In the genomic region with DNA sequence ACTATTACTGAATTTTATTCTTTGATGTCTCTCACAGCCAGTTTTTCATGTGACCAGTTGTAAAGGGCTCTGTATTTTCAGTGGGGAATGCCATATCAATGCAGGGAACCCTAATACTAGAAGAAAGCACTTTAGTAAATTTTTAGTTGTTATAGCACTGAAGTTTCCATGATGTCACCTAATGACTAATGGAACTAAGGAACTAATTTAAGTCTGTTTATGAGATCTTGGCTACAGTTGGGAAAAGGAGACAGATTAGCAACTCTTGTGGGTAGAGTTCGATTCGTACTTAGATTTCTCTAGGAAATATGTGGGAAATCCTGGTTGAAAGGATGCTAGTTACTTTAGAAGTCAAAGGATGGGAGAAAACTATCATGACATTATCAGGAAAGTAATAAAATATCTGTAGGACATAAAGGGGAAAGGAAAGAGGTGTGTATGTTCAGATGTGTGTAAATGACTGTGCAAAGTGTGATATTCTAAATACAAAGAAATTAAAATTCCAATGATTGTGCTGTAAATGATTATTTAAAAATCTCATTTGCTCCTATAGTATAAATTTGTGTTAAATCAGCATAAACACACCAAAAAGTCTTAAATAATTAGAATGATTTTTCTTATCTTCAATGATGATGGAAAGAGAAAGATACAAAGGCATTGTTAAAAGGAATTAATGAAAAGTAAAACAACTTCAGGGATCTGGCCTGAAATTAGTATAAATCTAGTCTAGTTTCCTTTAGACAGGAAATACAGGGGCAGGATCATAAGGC, we compare ENCODE assay signal across 22 cellular contexts.
DNase-seq lines count a peak whose midpoint lies in the region; ATAC-seq and TF ChIP-seq lines count a peak whose summit lies in the region.
"Had no signal": no experiment of that assay in that cellular context is flagged by ENCODE, and none has a peak within 500 bp of the region (broad histone marks: within the 10 kb centered on the region; RNA-seq: fewer than 3 reads in every experiment).

No MANE protein-coding gene starts in this region.

- H3K4me3 ChIP-seq in fibroblast of lung (replicated peaks in 1 of 4; ENCODE audit: control extremely low read depth in 1 of 4, insufficient read depth in 1 of 4, low read depth in 3 of 4, low read length in 4 of 4) (no peak overlapping the region), prostate gland (no peak overlapping the region)
- H3K4me3 ChIP-seq: hepatocyte, right atrium auricular region, tibial artery had no signal

- H3K9ac ChIP-seq in fibroblast of lung (ENCODE audit: insufficient read depth, low read length), result no peak overlapping the region

- DNase-seq in EL, result peak; percentile 15
- peak; percentile 8 for DNase-seq in RKO (ENCODE audit: low spot score)
- DNase-seq in fibroblast of lung (ENCODE audit: low read depth in 2 of 2), result peak; percentile 55 to 77
- peak; percentile 61 for DNase-seq in renal cortical epithelial cell (ENCODE audit: low read depth)
- no peak for DNase-seq in activated gamma-delta T cell (lab: John Stamatoyannopoulos, UW)
- DNase-seq in ureter (ENCODE audit: low spot score), result no peak
- no peak for DNase-seq in prostate gland (ENCODE audit: low spot score)
- DNase-seq: activated CD4-positive, alpha-beta T cell treated with anti-CD3 and anti-CD28 coated beads, Interleukin-2, amount 10 ng/mL, durations not matched to agents 24 days and 14 days; activated naive CD4-positive, alpha-beta T cell treated with anti-CD3 and anti-CD28 coated beads, Interleukin-2, amount 50 U/mL, for 16 hours; Karpas-422; left ventricle myocardium superior; natural killer cell; NCI-H187; NCI-H2227 treated with DMSO at 0.1 percent for 48 hours; stimulated activated CD4-positive, alpha-beta T cell treated with anti-CD3 and anti-CD28 coated beads, Interleukin-12 subunit alpha, Interleukin-12 subunit beta, amount 100 ng/mL, for 4 hours; stimulated activated CD4-positive, alpha-beta T cell treated with anti-CD3 and anti-CD28 coated beads, Interleukin-4, amount 100 ng/mL, for 4 hours; stimulated activated naive CD4-positive, alpha-beta T cell treated with Interleukin-2 at 50 U/mL for 16 hours; tibial artery had no signal

- WGBS in prostate gland, result 86% methylated on average over 2 of the region's 2 CpGs

- no peak for TF ChIP-seq POLR2A in prostate gland (IDR thresholded peaks at IDR 0.05)

- H3K79me2 ChIP-seq in fibroblast of lung (ENCODE audit: control insufficient read depth, insufficient read depth, low read length), result no peaks in the 10 kb centered on the region

- no peaks in the 10 kb centered on the region for H3K9me3 ChIP-seq in fibroblast of lung (ENCODE audit: control insufficient read depth, insufficient read depth, low read depth, low read length)
- H3K9me3 ChIP-seq in prostate gland, result no peaks in the 10 kb centered on the region
- H3K9me3 ChIP-seq: right atrium auricular region, tibial artery had no signal

- H2AFZ ChIP-seq in fibroblast of lung (ENCODE audit: low read length), result no peak overlapping the region
- H2AFZ ChIP-seq: hepatocyte had no signal

- no peak overlapping the region for H3K4me2 ChIP-seq in fibroblast of lung (ENCODE audit: extremely low read depth, insufficient read depth, low read length)
- H3K4me2 ChIP-seq: hepatocyte had no signal

- H3K36me3 ChIP-seq in fibroblast of lung (ENCODE audit: control insufficient read depth, insufficient read depth, low read length) (no peaks in the 10 kb centered on the region), prostate gland (no peaks in the 10 kb centered on the region)

- no peaks in the 10 kb centered on the region for H3K4me1 ChIP-seq in fibroblast of lung (ENCODE audit: control insufficient read depth, extremely low read depth, insufficient read depth, low read length)
- no peaks in the 10 kb centered on the region for H3K4me1 ChIP-seq in prostate gland (replicated peaks)
- H3K4me1 ChIP-seq: right atrium auricular region had no signal

- no peak for ATAC-seq in HG02571 (IDR thresholded peaks at IDR 0.05; ENCODE audit: unreplicated experiment)
- ATAC-seq: left ventricle myocardium superior, natural killer cell had no signal

- H3K27me3 ChIP-seq in fibroblast of lung (ENCODE audit: control insufficient read depth, insufficient read depth, low read length), result no peaks in the 10 kb centered on the region
- no peaks in the 10 kb centered on the region for H3K27me3 ChIP-seq in prostate gland (replicated peaks; ENCODE audit: insufficient read depth)
- H3K27me3 ChIP-seq: hepatocyte, right atrium auricular region, tibial artery had no signal

- TF ChIP-seq CTCF in fibroblast of lung (conservative IDR thresholded peaks at IDR 0.05 in 1 of 2, IDR thresholded peaks at IDR 0.05 in 1 of 2; ENCODE audit: low read depth in 1 of 2, low read length in 2 of 2) (no peak), prostate gland (IDR thresholded peaks at IDR 0.05) (no peak)

- no peak overlapping the region for H3K27ac ChIP-seq in fibroblast of lung (ENCODE audit: insufficient read depth, low read length)
- H3K27ac ChIP-seq in prostate gland, result no peak overlapping the region
- H3K27ac ChIP-seq: hepatocyte, right atrium auricular region, tibial artery, VCaP had no signal

- H4K20me1 ChIP-seq in fibroblast of lung (ENCODE audit: control insufficient read depth, extremely low read depth, insufficient read depth, low read length), result no peaks in the 10 kb centered on the region

- intact Hi-C loops in prostate gland (cut with DNase I), result no loop called here

Comparison
In these comparisons a context has a peak if more than half of its experiments do, and no peak if none do; other contexts are left out.
1. DNase-seq: peak in EL (single experiment), RKO (single experiment), fibroblast of lung (2 of 2) and renal cortical epithelial cell (single experiment); none in activated gamma-delta T cell (single experiment), ureter (single experiment) and prostate gland (single experiment).